Comparison of ENCODE assay signal across 10 cellular contexts in the genomic region with DNA sequence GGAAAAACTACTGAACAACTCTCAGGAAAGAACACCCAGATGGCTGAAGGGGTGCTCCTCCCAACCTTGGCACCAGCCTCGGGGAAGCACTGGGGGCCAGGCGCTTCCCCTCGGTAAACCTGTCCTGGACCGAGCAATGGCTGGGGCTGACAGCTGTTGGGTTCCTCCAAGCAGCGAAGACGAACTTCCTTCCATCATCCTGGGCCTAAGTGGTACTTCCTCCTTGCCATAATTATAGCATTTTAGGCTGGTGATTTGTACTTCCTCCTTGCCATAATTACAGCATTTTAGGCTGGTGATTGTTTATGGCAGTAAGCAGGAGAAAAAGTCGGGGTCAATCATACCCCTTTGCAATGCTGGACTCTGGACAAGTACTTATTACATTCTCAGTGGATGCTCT.
A peak's percentile ranks its signal among the peaks of the same experiment; 100 is the strongest.
DNase-seq lines count a peak whose midpoint lies in the region; ATAC-seq and TF ChIP-seq lines count a peak whose summit lies in the region.
"Had no signal": no experiment of that assay in that cellular context is flagged by ENCODE, and none has a peak within 500 bp of the region (broad histone marks: within the 10 kb centered on the region; RNA-seq: fewer than 3 reads in every experiment).

No MANE protein-coding gene starts in this region.

- no peaks in the 10 kb centered on the region for H4K20me1 ChIP-seq in OCI-LY7 (ENCODE audit: insufficient read depth, low read length)

- H3K27me3 ChIP-seq in esophagus muscularis mucosa (no peaks in the 10 kb centered on the region), aorta (ENCODE audit: control insufficient read depth in 1 of 2, insufficient read depth in 2 of 2, low read length in 1 of 2) (no peaks in the 10 kb centered on the region)

- no peak for DNase-seq in activated CD8-positive, alpha-beta memory T cell treated with anti-CD3 and anti-CD28 coated beads, Interleukin-2, amount 10 ng/mL, durations not matched to agents 7 days and 5 days
- DNase-seq in activated CD8-positive, alpha-beta memory T cell treated with anti-CD3 and anti-CD28 coated beads, Interleukin-2, amount 50 U/mL, for 4 hours = no peak
- DNase-seq in OCI-LY7 (ENCODE audit: low spot score) = peak; percentile 19
- DNase-seq in esophagus muscularis mucosa (ENCODE audit: extremely low spot score) = no peak
- DNase-seq in aorta = no peak
- DNase-seq: activated CD8-positive, alpha-beta memory T cell treated with anti-CD3 and anti-CD28 coated beads, Interleukin-2, amount 50 U/mL, for 48 hours; NCI-H1436 treated with DMSO at 0.1 percent for 48 hours had no signal

- H3K36me3 ChIP-seq in OCI-LY7 (ENCODE audit: insufficient read depth, low read length) (no peaks in the 10 kb centered on the region), esophagus muscularis mucosa (peaks cover 11 to 45% (median 28%) of the 10 kb centered on the region in 4 donors), aorta (ENCODE audit: control insufficient read depth in 1 of 2, insufficient read depth in 2 of 2, low read length in 1 of 2) (peaks cover 0 to 9% of the 10 kb centered on the region in 2 donors)

- TF ChIP-seq POLR2A in esophagus muscularis mucosa (IDR thresholded peaks at IDR 0.05; ENCODE audit: low read depth) = no peak

- 88% methylated on average over 7 of the region's 7 CpGs for WGBS in esophagus muscularis mucosa
- 74 to 76% methylated on average over 7 of the region's 7 CpGs for WGBS in aorta, 2 donors

- no peaks in the 10 kb centered on the region for H3K9me3 ChIP-seq in OCI-LY7 (ENCODE audit: low read length)
- H3K9me3 ChIP-seq in esophagus muscularis mucosa = no peaks in the 10 kb centered on the region
- no peaks in the 10 kb centered on the region for H3K9me3 ChIP-seq in aorta (ENCODE audit: control insufficient read depth, low read length)

- no peaks in the 10 kb centered on the region for H3K79me2 ChIP-seq in OCI-LY7 (ENCODE audit: insufficient read depth, low read depth, low read length)

- no peaks in the 10 kb centered on the region for H3K27me3 Mint-ChIP-seq in activated CD8-positive, alpha-beta memory T cell treated with anti-CD3 and anti-CD28 coated beads, Interleukin-2, amount 10 ng/mL, durations not matched to agents 7 days and 5 days
- no peaks in the 10 kb centered on the region for H3K27me3 Mint-ChIP-seq in stimulated activated memory B cell treated with anti-CD40 and anti-IgM and Interleukin-4, amounts not matched to agents 10 μg/mL and 1 μg/mL and 100 μg/mL, for 72 hours

- no peak overlapping the region for H3K27ac ChIP-seq in OCI-LY7 (ENCODE audit: low read depth, low read length, poor library complexity, severe bottlenecking)
- H3K27ac ChIP-seq in esophagus muscularis mucosa (replicated peaks in 1 of 4) = peak overlapping the region; percentile 21 to 53 (median 41)
- H3K27ac ChIP-seq in aorta (ENCODE audit: low read depth in 1 of 2, low read length in 2 of 2) = no peak overlapping the region

- H3K4me3 Mint-ChIP-seq in activated CD8-positive, alpha-beta memory T cell treated with anti-CD3 and anti-CD28 coated beads, Interleukin-2, amount 10 ng/mL, durations not matched to agents 7 days and 5 days = no peak overlapping the region
- H3K4me3 Mint-ChIP-seq in stimulated activated memory B cell treated with anti-CD40 and anti-IgM and Interleukin-4, amounts not matched to agents 10 μg/mL and 1 μg/mL and 100 μg/mL, for 72 hours = no peak overlapping the region

- peak overlapping the region; percentile 87 for H3K27ac Mint-ChIP-seq in activated CD8-positive, alpha-beta memory T cell treated with anti-CD3 and anti-CD28 coated beads, Interleukin-2, amount 10 ng/mL, durations not matched to agents 7 days and 5 days
- H3K27ac Mint-ChIP-seq in stimulated activated memory B cell treated with anti-CD40 and anti-IgM and Interleukin-4, amounts not matched to agents 10 μg/mL and 1 μg/mL and 100 μg/mL, for 72 hours = peak overlapping the region; percentile 34

- no peaks in the 10 kb centered on the region for H3K9me3 Mint-ChIP-seq in activated CD8-positive, alpha-beta memory T cell treated with anti-CD3 and anti-CD28 coated beads, Interleukin-2, amount 10 ng/mL, durations not matched to agents 7 days and 5 days (ENCODE audit: low read depth)
- H3K9me3 Mint-ChIP-seq in stimulated activated memory B cell treated with anti-CD40 and anti-IgM and Interleukin-4, amounts not matched to agents 10 μg/mL and 1 μg/mL and 100 μg/mL, for 72 hours = no peaks in the 10 kb centered on the region

- no peak for TF ChIP-seq EP300 in esophagus muscularis mucosa (IDR thresholded peaks at IDR 0.05)

- H3K4me2 ChIP-seq in OCI-LY7 (ENCODE audit: low read length) = peak overlapping the region; percentile 11; the same call in 1 of the 2 replicates

- peak; percentile 13 for ATAC-seq in activated CD8-positive, alpha-beta memory T cell treated with anti-CD3 and anti-CD28 coated beads, Interleukin-2, amount 10 ng/mL, durations not matched to agents 7 days and 5 days
- ATAC-seq in stimulated activated memory B cell treated with anti-CD40 and anti-IgM and Interleukin-4, amounts not matched to agents 10 μg/mL and 1 μg/mL and 100 μg/mL, for 72 hours = no peak
- ATAC-seq in HG02763 (IDR thresholded peaks at IDR 0.05; ENCODE audit: unreplicated experiment) = no peak
- no peak for ATAC-seq in aorta (ENCODE audit: low FRiP score)
- no peak for ATAC-seq in GM18870 (IDR thresholded peaks at IDR 0.05; ENCODE audit: unreplicated experiment)

- H3K36me3 Mint-ChIP-seq in activated CD8-positive, alpha-beta memory T cell treated with anti-CD3 and anti-CD28 coated beads, Interleukin-2, amount 10 ng/mL, durations not matched to agents 7 days and 5 days = peaks cover 2% of the 10 kb centered on the region
- H3K36me3 Mint-ChIP-seq in stimulated activated memory B cell treated with anti-CD40 and anti-IgM and Interleukin-4, amounts not matched to agents 10 μg/mL and 1 μg/mL and 100 μg/mL, for 72 hours = no peaks in the 10 kb centered on the region

- intact Hi-C loops in OCI-LY7 (cut with micrococcal nuclease; ENCODE audit: unreplicated experiment) = no loop called here
- intact Hi-C loops in esophagus muscularis mucosa (cut with DNase I) = no loop called here
- intact Hi-C loops in aorta (cut with DNase I) = no loop called here

- CTCF ChIA-PET in activated CD8-positive, alpha-beta memory T cell treated with anti-CD3 and anti-CD28 coated beads, Interleukin-2, amount 10 ng/mL, durations not matched to agents 7 days and 5 days (lab: Charles Lee) = interaction anchor here (0.7 to 6.0 kb wide), 7 partner anchors 15 to 71 kb away, joined by 3 to 23 read pairs (median 4); a partner anchor contains a TSS
- CTCF ChIA-PET in OCI-LY7 (lab: Charles Lee; ENCODE audit: unreplicated experiment) = no interaction called here

- H3K4me3 ChIP-seq in OCI-LY7 (ENCODE audit: low read depth, low read length, poor library complexity, severe bottlenecking) (no peak overlapping the region), esophagus muscularis mucosa (no peak overlapping the region), aorta (ENCODE audit: low read length in 2 of 2) (no peak overlapping the region)

- peak overlapping the region; percentile 48 for H2AFZ ChIP-seq in OCI-LY7 (ENCODE audit: low read length)

- no TSS peak for BruUV-seq in OCI-LY7 (replicated peaks; lab: Mats Ljungman, UMichigan)

- POLR2A ChIA-PET in OCI-LY7 (lab: Charles Lee) = no interaction called here

- no peak for TF ChIP-seq CTCF in OCI-LY7 (conservative IDR thresholded peaks at IDR 0.05; ENCODE audit: low read length)
- no peak for TF ChIP-seq CTCF in esophagus muscularis mucosa (IDR thresholded peaks at IDR 0.05)

- H3K9me2 ChIP-seq in OCI-LY7 (ENCODE audit: insufficient read depth, low read length) = no peaks in the 10 kb centered on the region

- H3K4me1 ChIP-seq in OCI-LY7 (ENCODE audit: insufficient read depth, low read length, poor library complexity, severe bottlenecking) (peaks cover 11% of the 10 kb centered on the region), esophagus muscularis mucosa (peaks cover 10 to 31% (median 18%) of the 10 kb centered on the region in 4 donors), aorta (ENCODE audit: control insufficient read depth in 1 of 2, insufficient read depth in 2 of 2, low read length in 2 of 2) (no peaks in the 10 kb centered on the region)

- peaks cover 27% of the 10 kb centered on the region for H3K4me1 Mint-ChIP-seq in activated CD8-positive, alpha-beta memory T cell treated with anti-CD3 and anti-CD28 coated beads, Interleukin-2, amount 10 ng/mL, durations not matched to agents 7 days and 5 days
- peaks cover 14% of the 10 kb centered on the region for H3K4me1 Mint-ChIP-seq in stimulated activated memory B cell treated with anti-CD40 and anti-IgM and Interleukin-4, amounts not matched to agents 10 μg/mL and 1 μg/mL and 100 μg/mL, for 72 hours

Comparison
In these comparisons a context has a peak if more than half of its experiments do, and no peak if none do; other contexts are left out.
1. H3K27ac ChIP-seq: peak in esophagus muscularis mucosa (4 of 4); none in OCI-LY7 (single experiment) and aorta (0 of 2).